In the genomic region with DNA sequence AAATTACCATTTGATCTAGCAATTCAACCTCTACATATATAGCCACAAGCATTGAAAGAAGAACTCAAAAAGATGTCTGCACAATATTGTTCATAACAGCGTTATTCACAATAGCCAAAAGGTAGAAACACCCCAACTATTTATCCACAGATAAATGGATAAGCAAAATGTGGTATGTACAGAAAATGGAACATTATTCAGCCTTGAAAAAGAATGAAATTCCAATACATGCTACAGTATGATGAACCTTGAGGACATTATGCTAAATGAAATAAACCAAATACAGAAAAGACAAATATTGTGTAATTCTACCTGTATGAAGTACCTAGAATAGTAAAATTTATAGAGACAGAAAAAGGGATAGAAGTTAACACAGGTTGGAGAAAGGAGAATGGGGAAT, we compare ENCODE assay signal across 7 cellular contexts.
"Had no signal": no experiment of that assay in that cellular context is flagged by ENCODE, and none has a peak within 500 bp of the region (broad histone marks: within the 10 kb centered on the region; RNA-seq: fewer than 3 reads in every experiment).

No MANE protein-coding gene starts in this region.

- H3K27ac ChIP-seq: HL-60 had no signal

- H3K4me2 ChIP-seq: GM23338 had no signal

- ATAC-seq: GM23338, HepG2 had no signal

- DNase-seq: H9, HCEC 1CT, HFFc6, KBM-7 had no signal

- H2AFZ ChIP-seq: GM23338 had no signal

- H3K4me3 ChIP-seq: GM23338 had no signal
